19 cellular contexts compared by ENCODE assay signal in genomic region chr10:125550362-125550761, GRCh38.
DNase-seq lines count a peak whose midpoint lies in the region; ATAC-seq and TF ChIP-seq lines count a peak whose summit lies in the region.
"Had no signal": no experiment of that assay in that cellular context is flagged by ENCODE, and none has a peak within 500 bp of the region (broad histone marks: within the 10 kb centered on the region; RNA-seq: fewer than 3 reads in every experiment).

No MANE protein-coding gene starts in this region.

- H3K9me3 ChIP-seq in PC-3 (ENCODE audit: low read length) (no peaks in the 10 kb centered on the region), smooth muscle cell (replicated peaks; ENCODE audit: low read depth) (no peaks in the 10 kb centered on the region)
- H3K9me3 ChIP-seq: SJSA1 had no signal

- H4K20me1 ChIP-seq in PC-3 (ENCODE audit: low read length), result no peaks in the 10 kb centered on the region
- H4K20me1 ChIP-seq in smooth muscle cell (ENCODE audit: low read depth), result no peaks in the 10 kb centered on the region

- H3K9me2 ChIP-seq in PC-3 (replicated peaks; ENCODE audit: low read length), result no peaks in the 10 kb centered on the region

- CTCF ChIA-PET in PC-3 (lab: Charles Lee), result no interaction called here

- no peak overlapping the region for H3K27ac ChIP-seq in PC-3 (ENCODE audit: low read length)
- H3K27ac ChIP-seq in smooth muscle cell (ENCODE audit: low read depth), result no peak overlapping the region
- H3K27ac ChIP-seq: SJSA1 had no signal

- H3K79me2 ChIP-seq in PC-3 (ENCODE audit: low read length) (no peaks in the 10 kb centered on the region), smooth muscle cell (ENCODE audit: low read depth) (no peaks in the 10 kb centered on the region)

- no peaks in the 10 kb centered on the region for H3F3A ChIP-seq in PC-3 (ENCODE audit: low read length, unreplicated experiment)
- H3F3A ChIP-seq in smooth muscle cell (ENCODE audit: low read depth), result no peaks in the 10 kb centered on the region

- no peak overlapping the region for H3K4me3 ChIP-seq in PC-3 (ENCODE audit: low read length)
- H3K4me3 ChIP-seq in foreskin fibroblast (ENCODE audit: low read depth in 1 of 2, low read length in 2 of 2), result no peak overlapping the region
- no peak overlapping the region for H3K4me3 ChIP-seq in smooth muscle cell
- H3K4me3 ChIP-seq: SJSA1 had no signal

- intact Hi-C loops in PC-3 (cut with micrococcal nuclease), result no loop called here

- peaks cover 66% of the 10 kb centered on the region for H3K27me3 ChIP-seq in PC-3 (ENCODE audit: low read length)
- peaks cover 3% of the 10 kb centered on the region for H3K27me3 ChIP-seq in smooth muscle cell (ENCODE audit: low read depth)

- peak; percentile 18 for DNase-seq in NCI-H510A treated with DMSO at 0.1 percent for 48 hours (lab: John Stamatoyannopoulos, UW)
- DNase-seq in NCI-H510A (lab: John Stamatoyannopoulos, UW), result no peak
- peak; percentile 6 for DNase-seq in PC-3
- DNase-seq in foreskin fibroblast, result peak; percentile 35 to 74
- no peak for DNase-seq in AML-193 (lab: John Stamatoyannopoulos, UW)
- no peak for DNase-seq in NK-92 treated with Interleukin-12 subunit alpha and Interleukin-12 subunit beta, amount 100 ng/mL, for 24 hours (lab: John Stamatoyannopoulos, UW)
- no peak for DNase-seq in smooth muscle cell (lab: John Stamatoyannopoulos, UW; ENCODE audit: unreplicated experiment)
- DNase-seq: 8988T, GDM1, Karpas-422, NCI-H1105 treated with DMSO at 0.1 percent for 48 hours, NCI-H1694, NCI-H2081, NCI-H446, NCI-H69, T-helper 1 cell had no signal

- no peaks in the 10 kb centered on the region for H3K36me3 ChIP-seq in PC-3 (ENCODE audit: low read depth, low read length)
- no peaks in the 10 kb centered on the region for H3K36me3 ChIP-seq in smooth muscle cell (ENCODE audit: low read depth)
- H3K36me3 ChIP-seq: SJSA1 had no signal

- H3K9ac ChIP-seq in PC-3 (ENCODE audit: low read length) (no peak overlapping the region), smooth muscle cell (ENCODE audit: low read depth) (no peak overlapping the region)

- no peaks in the 10 kb centered on the region for H3K4me1 ChIP-seq in PC-3 (ENCODE audit: insufficient read depth, low read length)
- no peaks in the 10 kb centered on the region for H3K4me1 ChIP-seq in smooth muscle cell (ENCODE audit: low read depth)
- H3K4me1 ChIP-seq: SJSA1 had no signal

- no peak for TF ChIP-seq CTCF in PC-3 (conservative IDR thresholded peaks at IDR 0.05; ENCODE audit: low read depth, low read length)
- TF ChIP-seq CTCF in foreskin fibroblast (IDR thresholded peaks at IDR 0.05; ENCODE audit: low read depth, low read length), result no peak
- no peak for TF ChIP-seq CTCF in smooth muscle cell (IDR thresholded peaks at IDR 0.05; ENCODE audit: borderline replicate concordance, insufficient read depth, poor library complexity, severe bottlenecking)

- H2AFZ ChIP-seq in PC-3 (ENCODE audit: low read length) (no peak overlapping the region), smooth muscle cell (ENCODE audit: low read depth) (no peak overlapping the region)

- POLR2A ChIA-PET in PC-3 (lab: Charles Lee; ENCODE audit: unreplicated experiment), result no interaction called here

- H3K4me2 ChIP-seq in PC-3 (ENCODE audit: low read length) (no peak overlapping the region), smooth muscle cell (no peak overlapping the region)

- BruUV-seq in PC-3 (replicated peaks; lab: Mats Ljungman, UMichigan), result no TSS peak

- WGBS in smooth muscle cell (ENCODE audit: low lambda C conversion rate), result 84% methylated on average over 3 of the region's 3 CpGs

- ATAC-seq in PC-3, result no peak
- ATAC-seq: HCT116, Panc1 had no signal

Comparison
In these comparisons a context has a peak if more than half of its experiments do, and no peak if none do; other contexts are left out.
1. DNase-seq: peak in NCI-H510A treated with DMSO at 0.1 percent for 48 hours (single experiment), PC-3 (single experiment) and foreskin fibroblast (2 of 2); none in NCI-H510A (single experiment), AML-193 (0 of 2), NK-92 treated with Interleukin-12 subunit alpha and Interleukin-12 subunit beta, amount 100 ng/mL, for 24 hours (single experiment) and smooth muscle cell (single experiment).